24 cellular contexts compared by ENCODE assay signal in genomic region chr6:124200661-124201060, GRCh38.
DNase-seq lines count a peak whose midpoint lies in the region; ATAC-seq and TF ChIP-seq lines count a peak whose summit lies in the region.
"Had no signal": no experiment of that assay in that cellular context is flagged by ENCODE, and none has a peak within 500 bp of the region (broad histone marks: within the 10 kb centered on the region; RNA-seq: fewer than 3 reads in every experiment).

No MANE protein-coding gene starts in this region.

- no peaks in the 10 kb centered on the region for H3K4me1 Mint-ChIP-seq in nephron progenitor cell
- H3K4me1 Mint-ChIP-seq: CD4-positive, CD25-positive, alpha-beta regulatory T cell had no signal

- no peaks in the 10 kb centered on the region for H3K9me3 Mint-ChIP-seq in nephron progenitor cell
- H3K9me3 Mint-ChIP-seq: GM23338; H9; T-helper 2 cell treated with Interferon-gamma antibody and Interleukin-4, amounts not matched to agents 5 μg/mL and 100 μg/mL, for 36 hours had no signal

- no peak overlapping the region for H3K27ac Mint-ChIP-seq in nephron progenitor cell
- H3K27ac Mint-ChIP-seq: CD4-positive, CD25-positive, alpha-beta regulatory T cell; GM23338; H9; T-helper 2 cell treated with Interferon-gamma antibody and Interleukin-4, amounts not matched to agents 5 μg/mL and 100 μg/mL, for 36 hours had no signal

- no peaks in the 10 kb centered on the region for H3K27me3 Mint-ChIP-seq in nephron progenitor cell (ENCODE audit: low read depth, poor library complexity)
- H3K27me3 Mint-ChIP-seq: CD4-positive, CD25-positive, alpha-beta regulatory T cell had no signal

- DNase-seq in DMS 273 (lab: John Stamatoyannopoulos, UW; ENCODE audit: unreplicated experiment) (peak; percentile 71), NCI-H1105 treated with DMSO at 0.1 percent for 48 hours (lab: John Stamatoyannopoulos, UW) (peak; percentile 77), NCI-H146 treated with DMSO at 0.1 percent for 48 hours (lab: John Stamatoyannopoulos, UW; ENCODE audit: unreplicated experiment) (peak; percentile 76), NCI-H69 (lab: John Stamatoyannopoulos, UW) (peak; percentile 99), mucosa of gallbladder (ENCODE audit: low spot score) (no peak), nephron progenitor cell (no peak)
- DNase-seq: CD4-positive, CD25-positive, alpha-beta regulatory T cell; DMS53; H9; MG63; NCI-H187; NCI-H226; NCI-H510A; NCI-H82; PC-9; T-helper 1 cell had no signal

- ATAC-seq in HG03108 (IDR thresholded peaks at IDR 0.05; ENCODE audit: unreplicated experiment): no peak
- ATAC-seq in GM21528 (IDR thresholded peaks at IDR 0.05; ENCODE audit: low FRiP score, unreplicated experiment): no peak
- ATAC-seq: GM12878, GM23338, HepG2, K562, Right ventricle myocardium inferior had no signal

- no peak overlapping the region for H3K4me3 Mint-ChIP-seq in nephron progenitor cell
- H3K4me3 Mint-ChIP-seq: CD4-positive, CD25-positive, alpha-beta regulatory T cell; GM23338; H9; T-helper 2 cell treated with Interferon-gamma antibody and Interleukin-4, amounts not matched to agents 5 μg/mL and 100 μg/mL, for 36 hours had no signal

- no peaks in the 10 kb centered on the region for H3K36me3 Mint-ChIP-seq in nephron progenitor cell (ENCODE audit: low read depth)
- H3K36me3 Mint-ChIP-seq: CD4-positive, CD25-positive, alpha-beta regulatory T cell had no signal

- TF ChIP-seq CTCF in nephron progenitor cell (IDR thresholded peaks at IDR 0.05): no peak

Comparison
In these comparisons a context has a peak if more than half of its experiments do, and no peak if none do; other contexts are left out.
1. DNase-seq: peak in DMS 273 (single experiment), NCI-H1105 treated with DMSO at 0.1 percent for 48 hours (single experiment), NCI-H146 treated with DMSO at 0.1 percent for 48 hours (single experiment) and NCI-H69 (single experiment); none in mucosa of gallbladder (single experiment) and nephron progenitor cell (single experiment).